15 cellular contexts compared by ENCODE assay signal in the genomic region with DNA sequence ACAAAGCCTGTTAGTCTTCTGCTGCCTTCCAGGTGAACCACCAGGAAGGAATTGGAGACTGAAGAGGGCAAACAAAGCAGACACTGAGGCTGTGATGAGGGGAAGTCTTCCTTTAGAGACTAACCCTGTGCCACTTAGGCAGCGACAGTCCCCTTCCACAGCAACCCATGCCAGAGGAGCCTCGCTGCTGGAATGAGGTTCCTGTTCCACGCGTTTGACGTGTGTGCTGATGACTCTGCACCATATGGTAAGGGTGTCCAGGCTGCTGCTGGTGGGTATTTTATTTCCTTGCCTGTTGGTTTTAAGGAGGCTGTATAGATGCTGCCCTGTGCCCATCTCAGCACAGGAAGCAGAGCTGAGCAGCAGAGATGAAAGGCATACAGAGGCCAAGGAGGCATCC.
DNase-seq lines count a peak whose midpoint lies in the region; TF ChIP-seq lines count a peak whose summit lies in the region.
"Had no signal": no experiment of that assay in that cellular context is flagged by ENCODE, and none has a peak within 500 bp of the region (broad histone marks: within the 10 kb centered on the region; RNA-seq: fewer than 3 reads in every experiment).

No MANE protein-coding gene starts in this region.

- WGBS in transverse colon (ENCODE audit: low coverage in 1 of 2), 2 donors = 85% methylated on average over 5 of the region's 5 CpGs; no CpG with 5 or more reads in 1 of the 2 donors

- H3K4me1 ChIP-seq in muscle layer of duodenum (ENCODE audit: control insufficient read depth in 1 of 2, insufficient read depth in 2 of 2, low read length in 2 of 2) (peaks cover 4 to 5% of the 10 kb centered on the region in 2 donors), transverse colon (peaks cover 0 to 19% (median 3%) of the 10 kb centered on the region in 4 donors)
- H3K4me1 ChIP-seq: Caco-2 had no signal

- H3K27me3 ChIP-seq in muscle layer of duodenum (ENCODE audit: low read depth, low read length) (no peaks in the 10 kb centered on the region), transverse colon (no peaks in the 10 kb centered on the region), brain microvascular endothelial cell (replicated peaks) (no peaks in the 10 kb centered on the region)

- in situ Hi-C loops in transverse colon (cut with MboI; ENCODE audit: low pct_ligation_motif_present in 1 of 4, low pct_unique_long_range_greater_than_20kb in 1 of 4, low sequenced_read_pairs in 3 of 4) = no loop called here
- in situ Hi-C loops in brain microvascular endothelial cell (cut with HindIII; ENCODE audit: low pct_ligation_motif_present, low sequenced_read_pairs) = no loop called here

- no peak for TF ChIP-seq EP300 in transverse colon (IDR thresholded peaks at IDR 0.05; ENCODE audit: low read depth)

- no peak for TF ChIP-seq POLR2A in transverse colon (IDR thresholded peaks at IDR 0.05)

- H3K9me3 ChIP-seq in muscle layer of duodenum (ENCODE audit: control insufficient read depth in 1 of 2, low read length in 2 of 2) = no peaks in the 10 kb centered on the region
- no peaks in the 10 kb centered on the region for H3K9me3 ChIP-seq in transverse colon
- H3K9me3 ChIP-seq: Caco-2 had no signal

- H3K4me3 ChIP-seq in muscle layer of duodenum (ENCODE audit: low read depth in 1 of 2, low read length in 2 of 2) (no peak overlapping the region), transverse colon (no peak overlapping the region), brain microvascular endothelial cell (ENCODE audit: low read depth, low read length) (no peak overlapping the region)
- H3K4me3 ChIP-seq: GM12878 had no signal

- H3K36me3 ChIP-seq in muscle layer of duodenum (ENCODE audit: control insufficient read depth in 1 of 2, insufficient read depth in 2 of 2, low read length in 2 of 2) (no peaks in the 10 kb centered on the region), transverse colon (no peaks in the 10 kb centered on the region), brain microvascular endothelial cell (replicated peaks) (no peaks in the 10 kb centered on the region)

- DNase-seq in DMS 273 (lab: John Stamatoyannopoulos, UW; ENCODE audit: unreplicated experiment) = peak; percentile 6
- no peak for DNase-seq in DMS 273 treated with DMSO at 0.1 percent for 48 hours (lab: John Stamatoyannopoulos, UW)
- peak; percentile 10 for DNase-seq in NCI-H2171 (lab: John Stamatoyannopoulos, UW)
- no peak for DNase-seq in transverse colon
- no peak for DNase-seq in DMS114 treated with DMSO at 0.1 percent for 48 hours (lab: John Stamatoyannopoulos, UW; ENCODE audit: unreplicated experiment)
- no peak for DNase-seq in HK-2 (ENCODE audit: unreplicated experiment)
- DNase-seq in brain microvascular endothelial cell = no peak
- DNase-seq: Caco-2; CD8-positive, alpha-beta T cell; DMS79; GOT3; H9 had no signal

- intact Hi-C loops in transverse colon (cut with DNase I; ENCODE audit: low total_unique reads) = no loop called here

- peak overlapping the region; percentile 85 for H3K27ac ChIP-seq in muscle layer of duodenum (ENCODE audit: low read length)
- H3K27ac ChIP-seq in transverse colon = peak overlapping the region; percentile 56 to 83 (median 68)
- H3K27ac ChIP-seq in brain microvascular endothelial cell = no peak overlapping the region
- H3K27ac ChIP-seq: 22Rv1 had no signal

- TF ChIP-seq CTCF in transverse colon (IDR thresholded peaks at IDR 0.05) (no peak), brain microvascular endothelial cell (IDR thresholded peaks at IDR 0.05; ENCODE audit: low read depth, low read length, missing control alignments) (no peak)

Comparison
In these comparisons a context has a peak if more than half of its experiments do, and no peak if none do; other contexts are left out.
1. DNase-seq: peak in DMS 273 (single experiment) and NCI-H2171 (single experiment); none in DMS 273 treated with DMSO at 0.1 percent for 48 hours (single experiment), transverse colon (single experiment), DMS114 treated with DMSO at 0.1 percent for 48 hours (single experiment), HK-2 (single experiment) and brain microvascular endothelial cell (single experiment).